1 cellular context compared by ENCODE assay signal in genomic region chr6:26204332-26205160, GRCh38.
TF ChIP-seq lines count a peak whose summit lies in the region.

No MANE protein-coding gene starts in this region.

TF ChIP-seq in K562, 482 proteins besides CTCF, POLR2A, EP300 and RAD21 (continued from another document and continues in another):
- TF ChIP-seq TCF7 (IDR thresholded peaks at IDR 0.05; ENCODE audit: borderline replicate concordance), result 0 out of 2 replicates have a peak, but pooled peaks have one; percentile 27
- peak; percentile 87 for TF ChIP-seq CREB3 (tag; conservative IDR thresholded peaks at IDR 0.05; ENCODE audit: low read depth)
- no peak for TF ChIP-seq POLR3G (IDR thresholded peaks at IDR 0.05; ENCODE audit: extremely low read depth, insufficient read length, insufficient replicate concordance)
- peak; percentile 29 to 63; a peak in 3 of 4 replicates for TF ChIP-seq NRF1 (conservative IDR thresholded peaks at IDR 0.05 in 1 of 2, IDR thresholded peaks at IDR 0.05 in 1 of 2)
- 0 out of 2 replicates have a peak, but pooled peaks have one; percentile 37 for TF ChIP-seq CEBPG (CRISPR knock-in tag; IDR thresholded peaks at IDR 0.05)
- TF ChIP-seq CEBPG (tag; conservative IDR thresholded peaks at IDR 0.05 in 1 of 2, IDR thresholded peaks at IDR 0.05 in 1 of 2), result 0 out of 4 replicates have a peak, but pooled peaks of 1 of the 2 experiments have one; percentile 18
- TF ChIP-seq SFPQ (IDR thresholded peaks at IDR 0.05; ENCODE audit: low read depth, low read length), result no peak
- no peak for TF ChIP-seq HSF4 (CRISPR knock-in tag; IDR thresholded peaks at IDR 0.05; ENCODE audit: borderline replicate concordance)
- peak; percentile 25; the same call in 1 of the 2 replicates for TF ChIP-seq NFE2 (IDR thresholded peaks at IDR 0.05; ENCODE audit: low read depth)
- TF ChIP-seq ZNF830 (CRISPR knock-in tag; IDR thresholded peaks at IDR 0.05), result peak; percentile 95
- 0 out of 2 replicates have a peak, but pooled peaks have one; percentile 31 for TF ChIP-seq DDX20 (tag; IDR thresholded peaks at IDR 0.05; ENCODE audit: low read depth)
- peak; percentile 63 for TF ChIP-seq MEIS2 (IDR thresholded peaks at IDR 0.05; ENCODE audit: partially characterized antibody)
- no peak for TF ChIP-seq CCAR2 (IDR thresholded peaks at IDR 0.05; ENCODE audit: low read depth, low read length)
- TF ChIP-seq ZNF12 (CRISPR knock-in tag; IDR thresholded peaks at IDR 0.05), result no peak
- TF ChIP-seq TBP (optimal IDR thresholded peaks at IDR 0.05; ENCODE audit: low read depth, low read length), result no peak
- TF ChIP-seq NR4A1 (CRISPR knock-in tag; IDR thresholded peaks at IDR 0.05), result 0 out of 2 replicates have a peak, but pooled peaks have one; percentile 69
- no peak; the same call in 1 of the 2 replicates for TF ChIP-seq NR4A1 (tag; IDR thresholded peaks at IDR 0.05)
- TF ChIP-seq RFX7 (CRISPR knock-in tag; IDR thresholded peaks at IDR 0.05), result 0 out of 2 replicates have a peak, but pooled peaks have one; percentile 57
- peak; percentile 100 for TF ChIP-seq CHD1 (IDR thresholded peaks at IDR 0.05; ENCODE audit: low read length)
- TF ChIP-seq RBM25 (IDR thresholded peaks at IDR 0.05; ENCODE audit: low read depth, low read length, severe bottlenecking), result no peak
- no peak for TF ChIP-seq ZNF507 (tag; conservative IDR thresholded peaks at IDR 0.05)
- peak; percentile 84; the same call in 1 of the 2 replicates for TF ChIP-seq ZNF551 (CRISPR knock-in tag; IDR thresholded peaks at IDR 0.05)
- TF ChIP-seq CBFA2T3 (IDR thresholded peaks at IDR 0.05), result peak; percentile 75
- TF ChIP-seq SMARCC2 (IDR thresholded peaks at IDR 0.05; ENCODE audit: low read depth), result no peak; the same call in 1 of the 2 replicates
- TF ChIP-seq SNIP1 (IDR thresholded peaks at IDR 0.05; ENCODE audit: low read depth), result peak; percentile 34; the same call in 1 of the 2 replicates
- peak; percentile 90 for TF ChIP-seq EGR1 (conservative IDR thresholded peaks at IDR 0.05)
- peak; percentile 48; the same call in 1 of the 2 replicates for TF ChIP-seq HES1 (IDR thresholded peaks at IDR 0.05; ENCODE audit: low read depth)
- TF ChIP-seq CLOCK (CRISPR knock-in tag; IDR thresholded peaks at IDR 0.05; ENCODE audit: borderline replicate concordance), result no peak
- no peak for TF ChIP-seq SMAD2 (IDR thresholded peaks at IDR 0.05; ENCODE audit: low read depth, low read length)
- TF ChIP-seq RCOR1 (IDR thresholded peaks at IDR 0.05; ENCODE audit: borderline replicate concordance in 1 of 2, low read depth in 2 of 2, low read length in 2 of 2), result peak; percentile 12 to 86; a peak in 3 of 4 replicates
- TF ChIP-seq ZFP1 (CRISPR knock-in tag; IDR thresholded peaks at IDR 0.05), result 0 out of 2 replicates have a peak, but pooled peaks have one; percentile 25
- TF ChIP-seq BHLHE40 (IDR thresholded peaks at IDR 0.05; ENCODE audit: low read length), result peak; percentile 89
- TF ChIP-seq POLR2H (tag; IDR thresholded peaks at IDR 0.05; ENCODE audit: low read depth), result peak; percentile 99
- peak; percentile 92 for TF ChIP-seq ZBTB12 (CRISPR knock-in tag; IDR thresholded peaks at IDR 0.05)
- TF ChIP-seq ZBTB33 (CRISPR knock-in tag; IDR thresholded peaks at IDR 0.05), result peak; percentile 35
- peak; percentile 3 for TF ChIP-seq ZBTB2 (IDR thresholded peaks at IDR 0.05)
- TF ChIP-seq HEY1 (CRISPR knock-in tag; IDR thresholded peaks at IDR 0.05; ENCODE audit: borderline replicate concordance), result peak; percentile 89
- peak; percentile 60 for TF ChIP-seq PHF20 (IDR thresholded peaks at IDR 0.05; ENCODE audit: partially characterized antibody)
- peak; percentile 99 for TF ChIP-seq RNF2 (IDR thresholded peaks at IDR 0.05)
- TF ChIP-seq RHOXF2B (CRISPR knock-in tag; conservative IDR thresholded peaks at IDR 0.05), result 0 out of 2 replicates have a peak, but pooled peaks have one; percentile 16
- peak; percentile 99 to 100 for TF ChIP-seq MLLT1 (IDR thresholded peaks at IDR 0.05)
- TF ChIP-seq ARID3A (IDR thresholded peaks at IDR 0.05; ENCODE audit: borderline replicate concordance, low read depth, low read length), result peak; percentile 60; the same call in 1 of the 2 replicates
- TF ChIP-seq KLF1 (tag; IDR thresholded peaks at IDR 0.05), result peak; percentile 13; the same call in 1 of the 2 replicates
- peak; percentile 56; the same call in 1 of the 2 replicates for TF ChIP-seq GMEB1 (CRISPR knock-in tag; IDR thresholded peaks at IDR 0.05)
